ENCODE assay signal across 12 cellular contexts in genomic region chr2:16626497-16626896, GRCh38. TPM values are rescaled to one million over a fixed set of nuclear protein-coding genes. Genes with fewer than 3 reads are reported as not detected.
A peak's percentile ranks its signal among the peaks of the same experiment; 100 is the strongest.
DNase-seq lines count a peak whose midpoint lies in the region; ATAC-seq and TF ChIP-seq lines count a peak whose summit lies in the region.
"Had no signal": no experiment of that assay in that cellular context is flagged by ENCODE, and none has a peak within 500 bp of the region (broad histone marks: within the 10 kb centered on the region; RNA-seq: fewer than 3 reads in every experiment).

No MANE protein-coding gene starts in this region.

- TF ChIP-seq CTCF in endothelial cell (IDR thresholded peaks at IDR 0.05; ENCODE audit: unreplicated experiment) = no peak
- no peak for TF ChIP-seq CTCF in activated CD8-positive, alpha-beta T cell treated with anti-CD3 and anti-CD28 coated beads for 36 hours (IDR thresholded peaks at IDR 0.05)

- intact Hi-C loops in activated CD8-positive, alpha-beta T cell treated with anti-CD3 and anti-CD28 coated beads for 36 hours (cut with micrococcal nuclease) = no loop called here

- H3K9me3 Mint-ChIP-seq in endothelial cell (ENCODE audit: unreplicated experiment) = no peaks in the 10 kb centered on the region
- H3K9me3 Mint-ChIP-seq in activated CD8-positive, alpha-beta T cell treated with anti-CD3 and anti-CD28 coated beads for 36 hours = no peaks in the 10 kb centered on the region
- H3K9me3 Mint-ChIP-seq: activated T-helper 17 cell treated with anti-CD3 and anti-CD28 coated beads, Interleukin-2, amount 50 U/mL, for 72 hours had no signal

- peaks cover 93% of the 10 kb centered on the region for H3K4me1 Mint-ChIP-seq in endothelial cell (ENCODE audit: unreplicated experiment)
- H3K4me1 Mint-ChIP-seq in activated CD8-positive, alpha-beta T cell treated with anti-CD3 and anti-CD28 coated beads for 36 hours (ENCODE audit: low read depth) = peaks cover 12% of the 10 kb centered on the region

- peak overlapping the region; percentile 96 for H3K27ac Mint-ChIP-seq in endothelial cell (ENCODE audit: unreplicated experiment)
- H3K27ac Mint-ChIP-seq in activated CD8-positive, alpha-beta T cell treated with anti-CD3 and anti-CD28 coated beads for 36 hours = no peak overlapping the region
- H3K27ac Mint-ChIP-seq: activated T-helper 17 cell treated with anti-CD3 and anti-CD28 coated beads, Interleukin-2, amount 50 U/mL, for 72 hours had no signal

- peaks cover 21% of the 10 kb centered on the region for H3K36me3 Mint-ChIP-seq in endothelial cell (ENCODE audit: low read depth, unreplicated experiment)
- no peaks in the 10 kb centered on the region for H3K36me3 Mint-ChIP-seq in activated CD8-positive, alpha-beta T cell treated with anti-CD3 and anti-CD28 coated beads for 36 hours (ENCODE audit: low read depth)

- H3K27me3 Mint-ChIP-seq in endothelial cell (ENCODE audit: unreplicated experiment) = peaks cover 10% of the 10 kb centered on the region
- peaks cover 1% of the 10 kb centered on the region for H3K27me3 Mint-ChIP-seq in activated CD8-positive, alpha-beta T cell treated with anti-CD3 and anti-CD28 coated beads for 36 hours

- CTCF ChIA-PET in activated CD8-positive, alpha-beta T cell treated with anti-CD3 and anti-CD28 coated beads for 36 hours (lab: Charles Lee) = no interaction called here

- H3K4me3 Mint-ChIP-seq in endothelial cell (ENCODE audit: unreplicated experiment) = no peak overlapping the region
- no peak overlapping the region for H3K4me3 Mint-ChIP-seq in activated CD8-positive, alpha-beta T cell treated with anti-CD3 and anti-CD28 coated beads for 36 hours
- H3K4me3 Mint-ChIP-seq: activated T-helper 17 cell treated with anti-CD3 and anti-CD28 coated beads, Interleukin-2, amount 50 U/mL, for 72 hours had no signal

- ATAC-seq in HG02759 (IDR thresholded peaks at IDR 0.05; ENCODE audit: unreplicated experiment) = no peak
- no peak for ATAC-seq in activated CD8-positive, alpha-beta T cell treated with anti-CD3 and anti-CD28 coated beads for 36 hours
- ATAC-seq: activated T-helper 17 cell treated with anti-CD3 and anti-CD28 coated beads, Interleukin-2, amount 50 U/mL, for 72 hours had no signal

- POLR2A ChIA-PET in activated CD8-positive, alpha-beta T cell treated with anti-CD3 and anti-CD28 coated beads for 36 hours (lab: Charles Lee) = interaction anchor here (0.6 kb wide), 1 partner anchor 1188 kb away, joined by 3 read pairs; no protein-coding TSS in a partner anchor

- DNase-seq in A172 (ENCODE audit: low spot score) (peak; percentile 68), NCI-H226 (peak; percentile 55), endothelial cell (ENCODE audit: low spot score) (no peak), myocyte (ENCODE audit: low read depth) (peak; percentile 76), HuH-7 (ENCODE audit: low spot score) (no peak), SHP77 (lab: John Stamatoyannopoulos, UW) (no peak)
- no peak for DNase-seq in activated CD8-positive, alpha-beta T cell treated with anti-CD3 and anti-CD28 coated beads for 36 hours
- DNase-seq: NCI-H146, T-helper 2 cell had no signal

RNA-seq across cellular contexts. Expression of gene CYRIA, which starts 39.1 kb away (rescaled TPM):
- total RNA-seq in A172 (2014; rRNA removed; shearing (Covaris generic)) = 23.7 and 25.2 TPM in 2 replicates
- total RNA-seq in endothelial cell (ENCODE audit: unreplicated experiment) (32.4 TPM), myocyte (6.9 and 7.6 TPM in 2 replicates)
- polyA plus RNA-seq in myocyte (2012) = 4.9 TPM
- total RNA-seq in activated CD8-positive, alpha-beta T cell treated with anti-CD3 and anti-CD28 coated beads for 36 hours = under 1 TPM; 0.70 to 0.72 TPM
- polyA plus RNA-seq: BJ had no signal

Comparison
In these comparisons a context has a peak if more than half of its experiments do, and no peak if none do; other contexts are left out.
1. DNase-seq: peak in A172 (single experiment), NCI-H226 (single experiment) and myocyte (single experiment); none in endothelial cell (single experiment), HuH-7 (single experiment), SHP77 (0 of 2) and activated CD8-positive, alpha-beta T cell treated with anti-CD3 and anti-CD28 coated beads for 36 hours (single experiment).